ENCODE assay signal across 14 cellular contexts in the genomic region with DNA sequence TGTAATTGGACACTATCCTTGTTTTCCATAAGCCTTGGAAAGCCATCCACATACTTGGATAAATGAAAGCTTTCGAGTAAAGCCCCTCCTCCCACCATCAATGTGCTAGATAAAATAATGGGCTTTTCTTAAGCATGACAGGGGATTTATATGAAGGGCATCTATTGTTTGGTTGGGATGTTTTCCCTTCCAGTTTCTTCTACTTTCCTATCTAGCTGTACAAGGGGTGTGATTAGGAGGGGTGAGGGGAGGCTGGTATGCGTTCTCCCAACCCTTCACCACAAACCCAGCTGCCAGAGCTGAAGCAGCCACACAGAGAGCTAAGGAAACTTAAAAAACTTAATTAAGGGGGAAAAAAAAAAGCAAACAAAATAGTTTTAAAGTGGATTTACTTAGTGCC. TPM values are rescaled to one million over a fixed set of nuclear protein-coding genes. Genes with fewer than 3 reads are reported as not detected.
"Had no signal": no experiment of that assay in that cellular context is flagged by ENCODE, and none has a peak within 500 bp of the region (broad histone marks: within the 10 kb centered on the region; RNA-seq: fewer than 3 reads in every experiment).

No MANE protein-coding gene starts in this region.

- H3K4me1 Mint-ChIP-seq: activated naive CD8-positive, alpha-beta T cell treated with anti-CD3 and anti-CD28 coated beads, Interleukin-2, amount 50 U/mL, for 24 hours had no signal

- H3K36me3 Mint-ChIP-seq: natural killer cell treated with Interleukin-12 subunit alpha and Interleukin-12 subunit beta and Interleukin-15 and Interleukin-18, amount 100 ng/mL, for 72 hours had no signal

- H3K27ac Mint-ChIP-seq: activated CD8-positive, alpha-beta T cell treated with anti-CD3 and anti-CD28 coated beads for 36 hours; activated naive CD8-positive, alpha-beta T cell treated with anti-CD3 and anti-CD28 coated beads, Interleukin-2, amount 50 U/mL, for 24 hours; natural killer cell treated with Interleukin-12 subunit alpha and Interleukin-12 subunit beta and Interleukin-15 and Interleukin-18, amount 100 ng/mL, for 72 hours; stimulated activated naive CD8-positive, alpha-beta T cell treated with anti-CD3 and anti-CD28 coated beads, Interleukin-15, Interleukin-2, amounts not matched to agents 100 ng/mL and 50 ng/mL, for 24 hours had no signal

- ATAC-seq: activated CD8-positive, alpha-beta T cell treated with anti-CD3 and anti-CD28 coated beads for 36 hours; activated naive CD8-positive, alpha-beta T cell treated with anti-CD3 and anti-CD28 coated beads, Interleukin-2, amount 50 U/mL, for 24 hours; left colon; natural killer cell treated with Interleukin-12 subunit alpha and Interleukin-12 subunit beta and Interleukin-15 and Interleukin-18, amount 100 ng/mL, for 72 hours; psoas muscle; right lobe of liver; upper lobe of right lung had no signal

- H3K4me3 Mint-ChIP-seq: activated CD8-positive, alpha-beta T cell treated with anti-CD3 and anti-CD28 coated beads for 36 hours; activated naive CD8-positive, alpha-beta T cell treated with anti-CD3 and anti-CD28 coated beads, Interleukin-2, amount 50 U/mL, for 24 hours; natural killer cell treated with Interleukin-12 subunit alpha and Interleukin-12 subunit beta and Interleukin-15 and Interleukin-18, amount 100 ng/mL, for 72 hours; stimulated activated naive CD8-positive, alpha-beta T cell treated with anti-CD3 and anti-CD28 coated beads, Interleukin-15, Interleukin-2, amounts not matched to agents 100 ng/mL and 50 ng/mL, for 24 hours had no signal

- DNase-seq: activated CD4-positive, alpha-beta T cell treated with anti-CD3 and anti-CD28 coated beads for 4 hours; activated CD8-positive, alpha-beta T cell treated with anti-CD3 and anti-CD28 coated beads for 36 hours; activated naive CD4-positive, alpha-beta T cell treated with Interleukin-2 at 50 U/mL for 16 hours; activated naive CD8-positive, alpha-beta T cell treated with anti-CD3 and anti-CD28 coated beads, Interleukin-2, amount 50 U/mL, for 24 hours; left colon; occipital lobe; psoas muscle; right lobe of liver; stimulated activated CD4-positive, alpha-beta T cell treated with anti-CD3 and anti-CD28 coated beads, Interleukin-4, amount 100 ng/mL, for 1 hour; stimulated activated CD8-positive, alpha-beta memory T cell treated with anti-CD3 and anti-CD28 coated beads, Interleukin-4, amount 100 ng/mL, for 48 hours; upper lobe of right lung had no signal

- H3K9me3 Mint-ChIP-seq: activated CD8-positive, alpha-beta T cell treated with anti-CD3 and anti-CD28 coated beads for 36 hours; activated naive CD8-positive, alpha-beta T cell treated with anti-CD3 and anti-CD28 coated beads, Interleukin-2, amount 50 U/mL, for 24 hours; natural killer cell treated with Interleukin-12 subunit alpha and Interleukin-12 subunit beta and Interleukin-15 and Interleukin-18, amount 100 ng/mL, for 72 hours; stimulated activated naive CD8-positive, alpha-beta T cell treated with anti-CD3 and anti-CD28 coated beads, Interleukin-15, Interleukin-2, amounts not matched to agents 100 ng/mL and 50 ng/mL, for 24 hours had no signal

RNA-seq across cellular contexts. Expression of a gene that starts 23.0 kb away (rescaled TPM):
- total RNA-seq: ascending aorta had no signal
